Comparison of ENCODE assay signal across 1 cellular context in genomic region chr5:176447982-176448608, GRCh38.
TF ChIP-seq lines count a peak whose summit lies in the region.

FAF2 (plus strand) TSS chr5:176448385; CDS start chr5:176448408, 23 bp downstream.

TF ChIP-seq in HepG2, 621 proteins besides CTCF, POLR2A, EP300 and RAD21 (continued from another document):
- no peak; the same call in 1 of the 2 replicates for TF ChIP-seq THRA (CRISPR knock-in tag; IDR thresholded peaks at IDR 0.05; ENCODE audit: borderline replicate concordance)
- TF ChIP-seq ZNF580 (CRISPR knock-in tag; IDR thresholded peaks at IDR 0.05; ENCODE audit: borderline replicate concordance, low read depth) = peak; percentile 81; the same call in 1 of the 2 replicates
- TF ChIP-seq ZNF552 (CRISPR knock-in tag; IDR thresholded peaks at IDR 0.05; ENCODE audit: borderline replicate concordance) = 0 out of 2 replicates have a peak, but pooled peaks have one; percentile 2
TF ChIP-seq in HepG2: peak in this region for 177.
